8 cellular contexts compared by ENCODE assay signal in the genomic region with DNA sequence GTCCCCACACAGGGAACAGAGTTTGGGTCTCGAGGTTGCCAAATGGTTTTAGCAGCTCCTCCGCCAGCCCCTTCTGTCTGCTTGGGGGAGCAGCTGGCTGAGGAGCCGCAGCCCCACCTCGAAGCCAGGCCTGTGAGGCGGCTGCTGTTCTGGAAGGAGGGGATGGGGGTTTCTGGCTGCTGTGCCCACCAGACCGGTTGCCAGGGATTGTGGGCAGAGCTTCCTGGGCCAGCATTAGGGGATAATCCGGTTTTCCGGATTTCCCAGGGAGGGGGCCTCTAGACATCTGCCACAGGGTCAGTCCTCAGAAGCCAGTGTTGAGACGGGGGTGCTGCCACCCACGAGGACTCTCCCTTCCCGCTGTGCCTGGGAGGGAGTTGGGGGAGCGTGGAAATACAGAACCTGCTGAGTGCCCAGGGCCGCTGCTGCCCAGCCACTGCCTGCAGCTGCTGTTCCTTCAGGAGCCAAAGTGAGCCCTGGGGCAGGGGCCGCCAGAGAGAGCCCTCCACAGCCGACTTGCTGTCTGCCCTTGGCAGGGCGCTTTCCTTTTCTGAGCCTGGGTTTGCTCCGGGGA. TPM values are rescaled to one million over a fixed set of nuclear protein-coding genes. Genes with fewer than 3 reads are reported as not detected.
DNase-seq lines count a peak whose midpoint lies in the region; ATAC-seq and TF ChIP-seq lines count a peak whose summit lies in the region.

No MANE protein-coding gene starts in this region.

- H3K9ac ChIP-seq in skeletal muscle tissue (ENCODE audit: low read depth in 1 of 3, low read length in 3 of 3), result peak overlapping the region; percentile 89 to 96 (median 94)

- H3K4me1 ChIP-seq in GM23338 (ENCODE audit: insufficient read depth) (no peaks in the 10 kb centered on the region; the same call in 1 of the 2 replicates), skeletal muscle tissue (ENCODE audit: control insufficient read depth in 3 of 3, insufficient read depth in 3 of 3, low read length in 3 of 3) (peaks cover 30 to 46% (median 37%) of the 10 kb centered on the region in 3 donors)

- peaks cover 6% of the 10 kb centered on the region for H3K4me1 Mint-ChIP-seq in GM23338
- H3K4me1 Mint-ChIP-seq in activated B cell treated with CpG ODN at 0.5 μM for 24 hours, result peaks cover 18% of the 10 kb centered on the region
- peaks cover 4% of the 10 kb centered on the region for H3K4me1 Mint-ChIP-seq in glutamatergic neuron (ENCODE audit: low read depth, unreplicated experiment)

- no peaks in the 10 kb centered on the region for H3K9me3 ChIP-seq in skeletal muscle tissue (ENCODE audit: control insufficient read depth in 3 of 3, low read length in 3 of 3)

- H3K27me3 ChIP-seq in GM23338 (ENCODE audit: insufficient read depth) (no peaks in the 10 kb centered on the region), skeletal muscle tissue (ENCODE audit: control insufficient read depth in 3 of 3, insufficient read depth in 3 of 3, low read length in 3 of 3) (peaks cover 0 to 2% (median 2%) of the 10 kb centered on the region in 3 donors)

- H3K36me3 Mint-ChIP-seq in GM23338 (ENCODE audit: low read depth), result peaks cover 21% of the 10 kb centered on the region
- H3K36me3 Mint-ChIP-seq in activated B cell treated with CpG ODN at 0.5 μM for 24 hours (ENCODE audit: low read depth), result peaks cover 18% of the 10 kb centered on the region
- no peaks in the 10 kb centered on the region for H3K36me3 Mint-ChIP-seq in glutamatergic neuron (ENCODE audit: unreplicated experiment)

- no peak overlapping the region for H3K27ac Mint-ChIP-seq in GM23338
- no peak overlapping the region for H3K27ac Mint-ChIP-seq in activated B cell treated with CpG ODN at 0.5 μM for 24 hours
- H3K27ac Mint-ChIP-seq in glutamatergic neuron (ENCODE audit: unreplicated experiment), result no peak overlapping the region

- H3K36me3 ChIP-seq in GM23338 (ENCODE audit: insufficient read depth) (no peaks in the 10 kb centered on the region; the same call in 1 of the 2 replicates), skeletal muscle tissue (ENCODE audit: control insufficient read depth in 3 of 3, insufficient read depth in 3 of 3, low read length in 3 of 3) (peaks cover 18 to 27% (median 24%) of the 10 kb centered on the region in 3 donors)

- peak overlapping the region; percentile 94 for H3K4me2 ChIP-seq in GM23338

- POLR2A ChIA-PET in activated B cell treated with CpG ODN at 0.5 μM for 24 hours (lab: Charles Lee), result no interaction called here

- DNase-seq in GM23338 (ENCODE audit: low spot score) (no peak), activated B cell treated with CpG ODN at 0.5 μM for 24 hours (no peak), glutamatergic neuron (no peak), NCI-H187 (lab: John Stamatoyannopoulos, UW) (no peak), Ammon's horn (ENCODE audit: low spot score) (no peak), GM20000 (ENCODE audit: low spot score) (no peak)

- ATAC-seq in GM23338 (no peak), activated B cell treated with CpG ODN at 0.5 μM for 24 hours (ENCODE audit: low read depth) (no peak), GM21576 (IDR thresholded peaks at IDR 0.05; ENCODE audit: unreplicated experiment) (no peak)

- TF ChIP-seq CTCF in GM23338 (conservative IDR thresholded peaks at IDR 0.05; ENCODE audit: low read depth in 2 of 2) (no peak), activated B cell treated with CpG ODN at 0.5 μM for 24 hours (IDR thresholded peaks at IDR 0.05) (no peak), glutamatergic neuron (IDR thresholded peaks at IDR 0.05; ENCODE audit: partially characterized antibody, unreplicated experiment) (no peak), GM20000 (IDR thresholded peaks at IDR 0.05; ENCODE audit: extremely low read depth, missing control alignments) (no peak)

- peaks cover 15% of the 10 kb centered on the region for H3K27me3 Mint-ChIP-seq in GM23338 (ENCODE audit: insufficient read depth, low read depth, poor library complexity)
- no peaks in the 10 kb centered on the region for H3K27me3 Mint-ChIP-seq in activated B cell treated with CpG ODN at 0.5 μM for 24 hours
- H3K27me3 Mint-ChIP-seq in glutamatergic neuron (ENCODE audit: unreplicated experiment), result peaks cover 11% of the 10 kb centered on the region

- H3K9me3 Mint-ChIP-seq in GM23338 (peaks cover 2% of the 10 kb centered on the region; the same call in 1 of the 3 replicates), activated B cell treated with CpG ODN at 0.5 μM for 24 hours (no peaks in the 10 kb centered on the region), glutamatergic neuron (ENCODE audit: unreplicated experiment) (peaks cover 6% of the 10 kb centered on the region)

- H4K20me1 ChIP-seq in GM23338 (replicated peaks; ENCODE audit: insufficient read depth), result peaks cover 17% of the 10 kb centered on the region

- H3K4me3 ChIP-seq in GM23338, result peak overlapping the region; percentile 98
- peak overlapping the region; percentile 46 to 94 (median 88) for H3K4me3 ChIP-seq in skeletal muscle tissue (ENCODE audit: low read length in 3 of 3)

- H3K4me3 Mint-ChIP-seq in GM23338 (peak overlapping the region; percentile 87), activated B cell treated with CpG ODN at 0.5 μM for 24 hours (peak overlapping the region; percentile 19), glutamatergic neuron (ENCODE audit: unreplicated experiment) (peak overlapping the region; percentile 90)

- CTCF ChIA-PET in activated B cell treated with CpG ODN at 0.5 μM for 24 hours (lab: Charles Lee), result interaction anchor here (1.5 kb wide), 1 partner anchor 27 kb away, joined by 6 read pairs; no protein-coding TSS in a partner anchor

- H3F3A ChIP-seq in GM23338 (replicated peaks; ENCODE audit: low read depth), result peaks cover 13% of the 10 kb centered on the region

- no peak overlapping the region for H2AFZ ChIP-seq in GM23338

- H3K9me2 ChIP-seq in GM23338 (ENCODE audit: insufficient read depth), result no peaks in the 10 kb centered on the region

- H3K27ac ChIP-seq in GM23338 (ENCODE audit: low read depth) (no peak overlapping the region; the same call in 1 of the 2 replicates), skeletal muscle tissue (ENCODE audit: low read depth, low read length) (peak overlapping the region; percentile 90)

- H3K79me2 ChIP-seq in GM23338 (replicated peaks; ENCODE audit: insufficient read depth), result peaks cover 25% of the 10 kb centered on the region

- intact Hi-C loops in activated B cell treated with CpG ODN at 0.5 μM for 24 hours (cut with micrococcal nuclease), result no loop called here

TF ChIP-seq in GM23338, 12 proteins besides CTCF, POLR2A, EP300 and RAD21 (continues in another document):
- no peak for TF ChIP-seq ZNF331 (CRISPR knock-in tag; IDR thresholded peaks at IDR 0.05; ENCODE audit: low read depth)
- TF ChIP-seq, protein P1, sequence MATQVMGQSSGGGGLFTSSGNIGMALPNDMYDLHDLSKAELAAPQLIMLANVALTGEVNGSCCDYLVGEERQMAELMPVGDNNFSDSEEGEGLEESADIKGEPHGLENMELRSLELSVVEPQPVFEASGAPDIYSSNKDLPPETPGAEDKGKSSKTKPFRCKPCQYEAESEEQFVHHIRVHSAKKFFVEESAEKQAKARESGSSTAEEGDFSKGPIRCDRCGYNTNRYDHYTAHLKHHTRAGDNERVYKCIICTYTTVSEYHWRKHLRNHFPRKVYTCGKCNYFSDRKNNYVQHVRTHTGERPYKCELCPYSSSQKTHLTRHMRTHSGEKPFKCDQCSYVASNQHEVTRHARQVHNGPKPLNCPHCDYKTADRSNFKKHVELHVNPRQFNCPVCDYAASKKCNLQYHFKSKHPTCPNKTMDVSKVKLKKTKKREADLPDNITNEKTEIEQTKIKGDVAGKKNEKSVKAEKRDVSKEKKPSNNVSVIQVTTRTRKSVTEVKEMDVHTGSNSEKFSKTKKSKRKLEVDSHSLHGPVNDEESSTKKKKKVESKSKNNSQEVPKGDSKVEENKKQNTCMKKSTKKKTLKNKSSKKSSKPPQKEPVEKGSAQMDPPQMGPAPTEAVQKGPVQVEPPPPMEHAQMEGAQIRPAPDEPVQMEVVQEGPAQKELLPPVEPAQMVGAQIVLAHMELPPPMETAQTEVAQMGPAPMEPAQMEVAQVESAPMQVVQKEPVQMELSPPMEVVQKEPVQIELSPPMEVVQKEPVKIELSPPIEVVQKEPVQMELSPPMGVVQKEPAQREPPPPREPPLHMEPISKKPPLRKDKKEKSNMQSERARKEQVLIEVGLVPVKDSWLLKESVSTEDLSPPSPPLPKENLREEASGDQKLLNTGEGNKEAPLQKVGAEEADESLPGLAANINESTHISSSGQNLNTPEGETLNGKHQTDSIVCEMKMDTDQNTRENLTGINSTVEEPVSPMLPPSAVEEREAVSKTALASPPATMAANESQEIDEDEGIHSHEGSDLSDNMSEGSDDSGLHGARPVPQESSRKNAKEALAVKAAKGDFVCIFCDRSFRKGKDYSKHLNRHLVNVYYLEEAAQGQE (IDR thresholded peaks at IDR 0.05; ENCODE audit: unreplicated experiment), result no peak
- TF ChIP-seq CREB1 (CRISPR knock-in tag; IDR thresholded peaks at IDR 0.05; ENCODE audit: low read depth), result no peak
- TF ChIP-seq NANOG (IDR thresholded peaks at IDR 0.05; ENCODE audit: borderline replicate concordance), result no peak

RNA-seq across cellular contexts. Expression of a gene that starts 2.0 kb away (rescaled TPM):
- 146 and 148 TPM in 2 replicates for total RNA-seq in GM23338 (2014; rRNA removed; shearing (Covaris generic))
- 114 and 118 TPM in 2 replicates for polyA plus RNA-seq in GM23338 (2016; fragmentation: Nextera tagmentation; extraction: Ambion mirVana)
- 19.8 and 23.1 TPM in 2 replicates for total RNA-seq in activated B cell treated with CpG ODN at 0.5 μM for 24 hours
- total RNA-seq in glutamatergic neuron (ENCODE audit: unreplicated experiment), result 136 TPM
- total RNA-seq in skeletal muscle tissue, result 73.1 TPM

RNA-seq across cellular contexts. Expression of a gene that starts 10.3 kb away (rescaled TPM):
- total RNA-seq in GM23338 (2014; rRNA removed; shearing (Covaris generic)), result not detected in 2 replicates
- 0.29 TPM in 1 of 2 replicates, not detected in the other for polyA plus RNA-seq in GM23338 (2016; fragmentation: Nextera tagmentation; extraction: Ambion mirVana)
- total RNA-seq in activated B cell treated with CpG ODN at 0.5 μM for 24 hours (0.22 TPM in 1 of 2 replicates, not detected in the other), glutamatergic neuron (ENCODE audit: unreplicated experiment) (0.47 TPM), skeletal muscle tissue (not detected)

RNA-seq across cellular contexts. Expression of a gene that starts 26.3 kb away (rescaled TPM):
- 29.0 and 38.4 TPM in 2 replicates for total RNA-seq in GM23338 (2014; rRNA removed; shearing (Covaris generic))
- 11.9 and 14.9 TPM in 2 replicates for polyA plus RNA-seq in GM23338 (2016; fragmentation: Nextera tagmentation; extraction: Ambion mirVana)
- total RNA-seq in activated B cell treated with CpG ODN at 0.5 μM for 24 hours (20.3 and 23.8 TPM in 2 replicates), glutamatergic neuron (ENCODE audit: unreplicated experiment) (20.0 TPM), skeletal muscle tissue (24.5 TPM)

RNA-seq across cellular contexts. Expression of a gene that starts 37.3 kb away (rescaled TPM):
- total RNA-seq in GM23338 (2014; rRNA removed; shearing (Covaris generic)), result 1.0 and 2.5 TPM in 2 replicates
- 2.1 and 3.3 TPM in 2 replicates for polyA plus RNA-seq in GM23338 (2016; fragmentation: Nextera tagmentation; extraction: Ambion mirVana)
- total RNA-seq in activated B cell treated with CpG ODN at 0.5 μM for 24 hours (0.40 and 0.76 TPM in 2 replicates), glutamatergic neuron (ENCODE audit: unreplicated experiment) (1.7 TPM), skeletal muscle tissue (2.6 TPM)

RNA-seq across cellular contexts. Expression of a gene that starts 38.8 kb away (rescaled TPM):
- total RNA-seq in GM23338 (2014; rRNA removed; shearing (Covaris generic)), result 891 and 973 TPM in 2 replicates
- polyA plus RNA-seq in GM23338 (2016; fragmentation: Nextera tagmentation; extraction: Ambion mirVana), result 957 and 960 TPM in 2 replicates
- total RNA-seq in activated B cell treated with CpG ODN at 0.5 μM for 24 hours, result 150 and 152 TPM in 2 replicates
- total RNA-seq in glutamatergic neuron (ENCODE audit: unreplicated experiment), result 470 TPM
- total RNA-seq in skeletal muscle tissue, result 144 TPM

Comparison
In these comparisons a context has a peak if more than half of its experiments do, and no peak if none do; other contexts are left out.
1. H3K4me3 Mint-ChIP-seq: peak in every context shown above with its lines; median percentile 90 in glutamatergic neuron; 87 in GM23338; 19 in activated B cell treated with CpG ODN at 0.5 μM for 24 hours.